9 cellular contexts compared by ENCODE assay signal in the genomic region with DNA sequence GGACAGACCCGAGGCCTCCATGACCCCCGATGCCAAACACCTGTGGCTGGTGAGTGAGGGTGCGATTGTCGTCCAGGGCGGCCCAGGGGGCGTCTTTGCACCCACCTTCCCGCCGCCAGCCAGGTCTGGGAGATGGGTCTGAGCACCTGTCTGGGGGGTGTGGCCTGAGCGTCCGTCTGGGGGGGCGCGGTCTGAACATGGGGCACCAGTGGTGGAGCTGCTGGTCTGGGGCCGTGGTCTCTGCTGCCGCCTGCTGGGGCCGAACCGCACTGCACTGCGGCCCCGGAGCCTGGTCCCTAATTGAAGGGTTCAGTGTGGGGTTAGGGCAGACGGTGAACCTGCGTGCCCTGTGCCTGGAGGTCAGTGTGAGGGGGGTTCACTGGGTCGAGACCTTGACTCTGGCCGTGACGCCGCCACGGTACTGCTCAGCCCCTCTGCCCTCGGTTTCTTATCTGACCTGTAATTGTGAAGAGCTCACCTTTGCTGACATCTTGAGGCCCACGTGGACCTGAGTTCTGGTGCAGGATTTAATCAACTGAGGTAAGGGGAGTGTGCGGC. TPM values are rescaled to one million over a fixed set of nuclear protein-coding genes. Genes with fewer than 3 reads are reported as not detected.
DNase-seq lines count a peak whose midpoint lies in the region; ATAC-seq and TF ChIP-seq lines count a peak whose summit lies in the region.
"Had no signal": no experiment of that assay in that cellular context is flagged by ENCODE, and none has a peak within 500 bp of the region (broad histone marks: within the 10 kb centered on the region; RNA-seq: fewer than 3 reads in every experiment).

No MANE protein-coding gene starts in this region.

- 12% methylated on average over 10 of the region's 28 CpGs for WGBS in right lobe of liver (ENCODE audit: insufficient coverage, low coverage, low lambda C conversion rate, missing lambda C conversion rate)

- peak; percentile 59 for DNase-seq in NCI-H1436 (lab: John Stamatoyannopoulos, UW)
- DNase-seq in NCI-H1436 treated with DMSO at 0.1 percent for 48 hours (lab: John Stamatoyannopoulos, UW) = no peak
- DNase-seq in NCI-H1092 treated with DMSO at 0.1 percent for 48 hours (lab: John Stamatoyannopoulos, UW) = peak; percentile 23
- peak; percentile 60 for DNase-seq in activated CD4-positive, alpha-beta T cell treated with anti-CD3 and anti-CD28 coated beads for 1 hour
- DNase-seq in cardiac fibroblast (ENCODE audit: low read depth in 2 of 2) = peak; percentile 57 to 59
- peak in 2 of 3 donors; percentile 62 to 75 for DNase-seq in right lobe of liver
- peak; percentile 58 for DNase-seq in stimulated activated CD8-positive, alpha-beta memory T cell treated with anti-CD3 and anti-CD28 coated beads, Interleukin-15, amount 100 ng/mL, for 24 hours (ENCODE audit: low read depth)
- no peak for DNase-seq in mesenteric fat pad (ENCODE audit: low spot score)

- H3K9me3 ChIP-seq in right lobe of liver = no peaks in the 10 kb centered on the region
- H3K9me3 ChIP-seq: BLaER1 had no signal

- H3K36me3 ChIP-seq in right lobe of liver = no peaks in the 10 kb centered on the region
- H3K36me3 ChIP-seq: BLaER1 had no signal

- H3K4me3 ChIP-seq in cardiac fibroblast (replicated peaks in 1 of 2; ENCODE audit: low read depth in 2 of 2, low read length in 2 of 2) (no peak overlapping the region), right lobe of liver (no peak overlapping the region)
- H3K4me3 ChIP-seq: BLaER1 had no signal

- TF ChIP-seq POLR2A in right lobe of liver (IDR thresholded peaks at IDR 0.05) = no peak

- H3K27me3 ChIP-seq in right lobe of liver = no peaks in the 10 kb centered on the region
- H3K27me3 ChIP-seq: BLaER1 had no signal

- H3K4me1 ChIP-seq in right lobe of liver = no peaks in the 10 kb centered on the region

- peak; percentile 87 to 93 (median 90) for ATAC-seq in right lobe of liver

- intact Hi-C loops in right lobe of liver (cut with DNase I) = loop anchor here in 1 of 2 donors (10.0 kb wide), 1 partner anchor 66 kb away; no protein-coding TSS in a partner anchor

- peak; percentile 98 for TF ChIP-seq CTCF in cardiac fibroblast (IDR thresholded peaks at IDR 0.05; ENCODE audit: low read depth, low read length)
- TF ChIP-seq CTCF in right lobe of liver (IDR thresholded peaks at IDR 0.05) = peak; percentile 93 to 95 (median 94)

- H3K27ac ChIP-seq in right lobe of liver = no peak overlapping the region
- H3K27ac ChIP-seq: BLaER1 had no signal

RNA-seq across cellular contexts. Expression of gene TCF25, which starts 12.6 kb away (rescaled TPM):
- total RNA-seq in right lobe of liver (10 to 100 TPM; 66.6 to 91.6 (median 77.9) TPM), mesenteric fat pad (156 TPM)

RNA-seq across cellular contexts. Expression of gene SPIRE2, which starts 32.6 kb away (rescaled TPM):
- total RNA-seq in right lobe of liver = 1 to 10 TPM; 4.8 to 7.8 (median 6.1) TPM
- 1.7 TPM for total RNA-seq in mesenteric fat pad

RNA-seq across cellular contexts. Expression of gene FANCA, which starts 44.4 kb away (rescaled TPM):
- 10 to 100 TPM in 1 of 6 experiments, 1 to 10 TPM in 5; 4.5 to 12.7 (median 8.3) TPM for total RNA-seq in right lobe of liver
- 1.5 TPM for total RNA-seq in mesenteric fat pad

RNA-seq across cellular contexts. Expression of gene MC1R, which starts 57.8 kb away (rescaled TPM):
- total RNA-seq in right lobe of liver (1 to 10 TPM in 2 of 6 experiments, under 1 TPM in 4; 0.31 to 1.6 (median 0.77) TPM), mesenteric fat pad (2.4 TPM)

Comparison
In these comparisons a context has a peak if more than half of its experiments do, and no peak if none do; other contexts are left out.
1. DNase-seq: peak in NCI-H1436 (single experiment), NCI-H1092 treated with DMSO at 0.1 percent for 48 hours (single experiment), activated CD4-positive, alpha-beta T cell treated with anti-CD3 and anti-CD28 coated beads for 1 hour (single experiment), cardiac fibroblast (2 of 2), right lobe of liver (2 of 3) and stimulated activated CD8-positive, alpha-beta memory T cell treated with anti-CD3 and anti-CD28 coated beads, Interleukin-15, amount 100 ng/mL, for 24 hours (single experiment); none in NCI-H1436 treated with DMSO at 0.1 percent for 48 hours (single experiment) and mesenteric fat pad (single experiment).